ENCODE assay signal across 15 cellular contexts in the genomic region with DNA sequence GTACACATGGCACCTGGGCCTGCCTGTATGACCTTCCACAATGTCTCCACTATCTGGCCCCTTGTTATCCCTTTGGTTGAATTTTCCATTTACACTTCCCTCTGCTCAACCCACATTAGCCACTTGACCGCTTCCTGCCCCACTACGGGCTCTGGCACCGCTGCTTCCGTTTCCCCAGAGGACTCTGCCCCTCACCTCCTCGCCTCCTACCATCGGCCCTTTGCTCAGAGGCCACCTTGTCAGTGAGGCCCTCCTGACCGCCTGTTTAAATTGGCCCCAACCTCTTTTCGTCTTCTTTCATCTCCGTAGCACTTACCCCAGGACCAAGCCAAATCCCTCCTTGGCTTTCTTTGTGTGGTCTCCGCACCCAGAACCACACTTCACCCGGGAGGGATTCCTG. TPM values are rescaled to one million over a fixed set of nuclear protein-coding genes. Genes with fewer than 3 reads are reported as not detected.
DNase-seq lines count a peak whose midpoint lies in the region; ATAC-seq and TF ChIP-seq lines count a peak whose summit lies in the region.
"Had no signal": no experiment of that assay in that cellular context is flagged by ENCODE, and none has a peak within 500 bp of the region (broad histone marks: within the 10 kb centered on the region; RNA-seq: fewer than 3 reads in every experiment).

No MANE protein-coding gene starts in this region.

- no peaks in the 10 kb centered on the region for H4K20me1 ChIP-seq in neural progenitor cell (ENCODE audit: low read depth)

- no peak for TF ChIP-seq POLR2A in transverse colon (IDR thresholded peaks at IDR 0.05)

- H3K4me3 Mint-ChIP-seq in activated CD8-positive, alpha-beta memory T cell treated with anti-CD3 and anti-CD28 coated beads, Interleukin-2, amount 10 ng/mL, durations not matched to agents 7 days and 5 days: no peak overlapping the region
- H3K4me3 Mint-ChIP-seq in neural progenitor cell: no peak overlapping the region
- H3K4me3 Mint-ChIP-seq: CD4-positive, CD25-positive, alpha-beta regulatory T cell; HFFc6 had no signal

- H3K36me3 ChIP-seq in neural progenitor cell: no peaks in the 10 kb centered on the region
- H3K36me3 ChIP-seq in transverse colon: no peaks in the 10 kb centered on the region

- H3K4me3 ChIP-seq in neural progenitor cell: no peak overlapping the region
- H3K4me3 ChIP-seq in transverse colon: no peak overlapping the region

- H3K9me3 ChIP-seq in neural progenitor cell (ENCODE audit: low read depth): no peaks in the 10 kb centered on the region
- H3K9me3 ChIP-seq in transverse colon: no peaks in the 10 kb centered on the region

- H3K27ac Mint-ChIP-seq in activated CD8-positive, alpha-beta memory T cell treated with anti-CD3 and anti-CD28 coated beads, Interleukin-2, amount 10 ng/mL, durations not matched to agents 7 days and 5 days: no peak overlapping the region
- peak overlapping the region; percentile 86 for H3K27ac Mint-ChIP-seq in neural progenitor cell
- H3K27ac Mint-ChIP-seq: CD4-positive, CD25-positive, alpha-beta regulatory T cell; HFFc6 had no signal

- H3K4me1 ChIP-seq in neural progenitor cell (peaks cover 8% of the 10 kb centered on the region), transverse colon (peaks cover 8 to 24% (median 19%) of the 10 kb centered on the region in 4 donors)

- DNase-seq in activated CD8-positive, alpha-beta memory T cell treated with anti-CD3 and anti-CD28 coated beads, Interleukin-2, amount 10 ng/mL, durations not matched to agents 7 days and 5 days: peak; percentile 11
- DNase-seq in activated CD8-positive, alpha-beta memory T cell treated with anti-CD3 and anti-CD28 coated beads, Interleukin-2, amount 50 U/mL, for 48 hours: no peak
- DNase-seq in UCSD-AML1 (lab: John Stamatoyannopoulos, UW; ENCODE audit: unreplicated experiment): peak; percentile 35
- DNase-seq in neural progenitor cell (ENCODE audit: low spot score): no peak
- DNase-seq in transverse colon: no peak
- no peak for DNase-seq in NCI-H1092 treated with DMSO at 0.1 percent for 48 hours (lab: John Stamatoyannopoulos, UW)
- DNase-seq in NCI-H524 treated with DMSO at 0.1 percent for 48 hours (lab: John Stamatoyannopoulos, UW): no peak
- no peak for DNase-seq in NCI-H187 (lab: John Stamatoyannopoulos, UW)
- DNase-seq: Calu3; CD4-positive, CD25-positive, alpha-beta regulatory T cell; DMS 273 treated with DMSO at 0.1 percent for 48 hours; HCEC 1CT; HFFc6 had no signal

- in situ Hi-C loops in transverse colon (cut with MboI; ENCODE audit: low pct_ligation_motif_present in 1 of 4, low pct_unique_long_range_greater_than_20kb in 1 of 4, low sequenced_read_pairs in 3 of 4): no loop called here

- no peak for TF ChIP-seq EP300 in transverse colon (IDR thresholded peaks at IDR 0.05; ENCODE audit: low read depth)

- no peak overlapping the region for H3K9ac ChIP-seq in neural progenitor cell

- H3K9me3 Mint-ChIP-seq in activated CD8-positive, alpha-beta memory T cell treated with anti-CD3 and anti-CD28 coated beads, Interleukin-2, amount 10 ng/mL, durations not matched to agents 7 days and 5 days (ENCODE audit: low read depth): no peaks in the 10 kb centered on the region
- no peaks in the 10 kb centered on the region for H3K9me3 Mint-ChIP-seq in neural progenitor cell
- H3K9me3 Mint-ChIP-seq: CD4-positive, CD25-positive, alpha-beta regulatory T cell had no signal

- H3K27me3 ChIP-seq in neural progenitor cell: peaks cover 10% of the 10 kb centered on the region
- peaks cover 19% of the 10 kb centered on the region for H3K27me3 ChIP-seq in transverse colon

- peaks cover 6% of the 10 kb centered on the region for H3K4me1 Mint-ChIP-seq in activated CD8-positive, alpha-beta memory T cell treated with anti-CD3 and anti-CD28 coated beads, Interleukin-2, amount 10 ng/mL, durations not matched to agents 7 days and 5 days
- peaks cover 55% of the 10 kb centered on the region for H3K4me1 Mint-ChIP-seq in neural progenitor cell
- H3K4me1 Mint-ChIP-seq: CD4-positive, CD25-positive, alpha-beta regulatory T cell had no signal

- CTCF ChIA-PET in activated CD8-positive, alpha-beta memory T cell treated with anti-CD3 and anti-CD28 coated beads, Interleukin-2, amount 10 ng/mL, durations not matched to agents 7 days and 5 days (lab: Charles Lee): no interaction called here

- no peak overlapping the region for H2AFZ ChIP-seq in neural progenitor cell (replicated peaks)

- ATAC-seq in activated CD8-positive, alpha-beta memory T cell treated with anti-CD3 and anti-CD28 coated beads, Interleukin-2, amount 10 ng/mL, durations not matched to agents 7 days and 5 days: no peak

- intact Hi-C loops in transverse colon (cut with DNase I; ENCODE audit: low total_unique reads): no loop called here

- H3F3A ChIP-seq in neural progenitor cell (ENCODE audit: low read depth): no peaks in the 10 kb centered on the region

- no peaks in the 10 kb centered on the region for H3K79me2 ChIP-seq in neural progenitor cell (ENCODE audit: low read depth)

- WGBS in transverse colon (ENCODE audit: low coverage in 1 of 2), 2 donors: 66 to 73% methylated on average over 4 to 11 of the region's 11 CpGs

- peaks cover 9% of the 10 kb centered on the region for H3K27me3 Mint-ChIP-seq in activated CD8-positive, alpha-beta memory T cell treated with anti-CD3 and anti-CD28 coated beads, Interleukin-2, amount 10 ng/mL, durations not matched to agents 7 days and 5 days
- H3K27me3 Mint-ChIP-seq in neural progenitor cell (ENCODE audit: insufficient read depth, low read depth): peaks cover 8% of the 10 kb centered on the region

- H3K27ac ChIP-seq in neural progenitor cell: no peak overlapping the region
- H3K27ac ChIP-seq in transverse colon: peak overlapping the region; percentile 40 to 78 (median 69)
- H3K27ac ChIP-seq: 22Rv1 had no signal

- TF ChIP-seq CTCF in neural progenitor cell (IDR thresholded peaks at IDR 0.05) (no peak), transverse colon (IDR thresholded peaks at IDR 0.05) (no peak)

- H3K36me3 Mint-ChIP-seq in activated CD8-positive, alpha-beta memory T cell treated with anti-CD3 and anti-CD28 coated beads, Interleukin-2, amount 10 ng/mL, durations not matched to agents 7 days and 5 days: no peaks in the 10 kb centered on the region
- H3K36me3 Mint-ChIP-seq in neural progenitor cell: no peaks in the 10 kb centered on the region
- H3K36me3 Mint-ChIP-seq: CD4-positive, CD25-positive, alpha-beta regulatory T cell had no signal

- H3K4me2 ChIP-seq in neural progenitor cell: no peak overlapping the region

RNA-seq across cellular contexts. Expression of a gene that starts 47.4 kb away (rescaled TPM):
- not detected for total RNA-seq in activated CD8-positive, alpha-beta memory T cell treated with anti-CD3 and anti-CD28 coated beads, Interleukin-2, amount 10 ng/mL, durations not matched to agents 7 days and 5 days
- total RNA-seq in neural progenitor cell (ENCODE audit: low replicate concordance) (3.3 and 4.7 TPM in 2 replicates), transverse colon (not detected)
- total RNA-seq: Calu3; CD4-positive, CD25-positive, alpha-beta regulatory T cell; H4; HFFc6 had no signal

Comparison
In these comparisons a context has a peak if more than half of its experiments do, and no peak if none do; other contexts are left out.
1. DNase-seq: peak in activated CD8-positive, alpha-beta memory T cell treated with anti-CD3 and anti-CD28 coated beads, Interleukin-2, amount 10 ng/mL, durations not matched to agents 7 days and 5 days (single experiment) and UCSD-AML1 (single experiment); none in activated CD8-positive, alpha-beta memory T cell treated with anti-CD3 and anti-CD28 coated beads, Interleukin-2, amount 50 U/mL, for 48 hours (single experiment), neural progenitor cell (single experiment), transverse colon (single experiment), NCI-H1092 treated with DMSO at 0.1 percent for 48 hours (single experiment), NCI-H524 treated with DMSO at 0.1 percent for 48 hours (single experiment) and NCI-H187 (0 of 2).